ENCODE assay signal across 8 cellular contexts in the genomic region with DNA sequence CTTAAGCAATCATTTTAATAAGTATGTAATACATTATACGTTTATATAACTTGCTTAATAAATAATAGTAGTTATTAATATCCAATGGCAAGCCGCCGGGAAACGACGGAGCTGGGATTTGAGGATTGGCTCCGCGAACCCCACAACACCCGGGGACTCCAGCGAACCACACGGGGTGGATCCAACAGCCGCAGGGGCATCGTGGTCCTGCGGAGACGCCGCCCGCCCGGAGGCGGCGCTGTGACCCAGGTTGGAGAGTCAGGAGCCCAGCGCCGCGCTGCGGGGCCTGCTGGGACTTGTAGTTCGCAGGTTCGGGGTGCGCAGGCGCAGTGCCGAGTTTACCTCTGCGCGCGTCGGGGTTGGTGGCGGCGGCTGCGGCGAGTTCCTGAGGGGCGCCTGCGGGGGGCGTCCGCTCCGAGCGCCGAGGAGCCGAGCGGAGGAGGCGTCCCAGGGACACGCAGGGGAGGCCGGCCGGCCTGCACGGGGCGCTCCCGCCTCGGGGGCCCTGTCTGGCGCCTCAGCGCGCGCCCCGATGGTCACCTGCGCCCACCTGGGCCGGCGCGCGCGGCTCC. TPM values are rescaled to one million over a fixed set of nuclear protein-coding genes. Genes with fewer than 3 reads are reported as not detected.
DNase-seq lines count a peak whose midpoint lies in the region; ATAC-seq, FAIRE-seq and TF ChIP-seq lines count a peak whose summit lies in the region.

TSS of gene ZNF554 (plus strand) at position 329 of the 572 bp plus-strand sequence. CDS start at position 533, 204 bp downstream.

- H3K27ac Mint-ChIP-seq in T-cell, result peak within 1 kb of the TSS in 1 of 2 donors; percentile 34

- H3K4me3 Mint-ChIP-seq in T-cell, result peak within 1 kb of the TSS; percentile 78 to 82 (median 79)

- intact Hi-C loops in prostate gland (cut with DNase I), result no loop called here

- H3K4me1 ChIP-seq in right atrium auricular region (peaks cover 0 to 13% of the 10 kb centered on the region in 2 donors), prostate gland (replicated peaks) (no peaks in the 10 kb centered on the region), urinary bladder (ENCODE audit: insufficient read depth) (no peaks in the 10 kb centered on the region)

- DNase-seq in GM12892 (ENCODE audit: insufficient read length) (peak; percentile 92), NCI-H146 (lab: John Stamatoyannopoulos, UW) (peak; percentile 93), T-cell (peak; percentile 91 to 99 (median 96)), amygdala (lab: John Stamatoyannopoulos, UW) (peak; percentile 58 to 96 (median 87)), right atrium auricular region (ENCODE audit: low spot score) (peak; percentile 96), prostate gland (ENCODE audit: low spot score) (peak; percentile 94)

- no peaks in the 10 kb centered on the region for H3K9me3 Mint-ChIP-seq in T-cell

- H3K4me3 ChIP-seq in right atrium auricular region, result peak within 1 kb of the TSS; percentile 68 to 94
- peak within 1 kb of the TSS; percentile 82 to 83 for H3K4me3 ChIP-seq in prostate gland
- H3K4me3 ChIP-seq in urinary bladder (ENCODE audit: low read depth, low read length), result peak within 1 kb of the TSS; percentile 97

- H3K9me3 ChIP-seq in right atrium auricular region, result no peaks in the 10 kb centered on the region
- no peaks in the 10 kb centered on the region for H3K9me3 ChIP-seq in prostate gland

- 1% methylated on average over 31 of the region's 64 CpGs for WGBS in prostate gland
- WGBS in urinary bladder, result under 1% methylated on average over 64 of the region's 64 CpGs

- peaks cover 4% of the 10 kb centered on the region for H3K36me3 Mint-ChIP-seq in T-cell

- H3K27ac ChIP-seq in right atrium auricular region, result peak within 1 kb of the TSS; percentile 44 to 75
- peak within 1 kb of the TSS; percentile 30 to 48 for H3K27ac ChIP-seq in prostate gland
- no peak within 1 kb of the TSS for H3K27ac ChIP-seq in urinary bladder (ENCODE audit: low read depth)

- POLR2A ChIA-PET in T-cell (lab: Charles Lee), result no interaction called here

- FAIRE-seq in GM12892 (lab: Jason Lieb, UNC), result peak; percentile 99

- CTCF ChIA-PET in T-cell (lab: Charles Lee), result interaction anchor here (0.6 to 1.0 kb wide), 2 partner anchors 21 to 26 kb away, joined by 3 read pairs; partner anchors contain the start of gene ZNF555 (in 1 of the 2)

- TF ChIP-seq POLR2A in GM12892 (IDR thresholded peaks at IDR 0.05; ENCODE audit: low read depth, low read length) (no peak; the same call in 1 of the 2 replicates), prostate gland (IDR thresholded peaks at IDR 0.05) (peak; percentile 38)

- no peaks in the 10 kb centered on the region for H3K27me3 ChIP-seq in right atrium auricular region
- H3K27me3 ChIP-seq in prostate gland (replicated peaks; ENCODE audit: insufficient read depth), result no peaks in the 10 kb centered on the region

- H3K4me1 Mint-ChIP-seq in T-cell, result peaks cover 3 to 14% (median 6%) of the 10 kb centered on the region in 3 donors

- ATAC-seq in HG02870 (IDR thresholded peaks at IDR 0.05; ENCODE audit: unreplicated experiment), result peak; percentile 69
- ATAC-seq in T-cell (replicated peaks in 1 of 4), result peak; percentile 95 to 99 (median 98)

- H3K36me3 ChIP-seq in right atrium auricular region, result peaks cover 6% of the 10 kb centered on the region
- H3K36me3 ChIP-seq in prostate gland, result no peaks in the 10 kb centered on the region
- H3K36me3 ChIP-seq in urinary bladder (ENCODE audit: insufficient read depth), result no peaks in the 10 kb centered on the region

- TF ChIP-seq CTCF in right atrium auricular region (IDR thresholded peaks at IDR 0.05), result peak; percentile 94 to 99
- TF ChIP-seq CTCF in prostate gland (IDR thresholded peaks at IDR 0.05), result peak; percentile 95 to 100 (median 98)

- H3K27me3 Mint-ChIP-seq in T-cell, result no peaks in the 10 kb centered on the region

RNA-seq across cellular contexts. Expression of gene ZNF554, which starts in this region (rescaled TPM):
- polyA plus RNA-seq in GM12892 (2012; ENCODE audit: missing spikeins), result 1.7 TPM
- total RNA-seq in T-cell, result 1 to 10 TPM; 5.5 to 9.0 (median 7.5) TPM
- 1 to 10 TPM; 3.5 to 6.0 TPM for total RNA-seq in right atrium auricular region
- 1 to 10 TPM; 4.4 to 8.6 TPM for total RNA-seq in prostate gland
- total RNA-seq in urinary bladder, result 6.0 TPM
- polyA plus RNA-seq in urinary bladder, result 2.5 TPM
